1 cellular context compared by ENCODE assay signal in the genomic region with DNA sequence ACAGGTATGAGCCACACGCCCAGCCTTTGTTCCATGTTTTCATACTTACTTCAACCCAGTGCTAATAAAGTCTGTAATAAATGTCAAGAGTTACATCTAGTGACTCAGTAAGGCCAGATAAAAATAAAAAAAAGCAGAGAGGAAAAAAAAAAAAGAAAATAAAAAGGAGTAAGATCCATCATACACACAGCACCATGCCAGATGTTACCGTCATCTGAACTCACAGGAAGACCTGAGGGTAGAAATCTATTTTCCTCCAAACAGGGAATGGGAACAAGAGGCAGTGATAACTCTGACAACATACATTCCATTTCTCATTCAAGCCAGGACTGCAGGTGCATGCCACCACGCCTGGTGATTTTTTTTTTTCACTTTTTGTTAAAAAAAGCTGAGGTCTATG.
TF ChIP-seq lines count a peak whose summit lies in the region.

No MANE protein-coding gene starts in this region.

TF ChIP-seq in GM23338, 12 proteins besides CTCF, POLR2A, EP300 and RAD21:
- TF ChIP-seq ZNF114 (CRISPR knock-in tag; IDR thresholded peaks at IDR 0.05) (no peak), POLR2AphosphoS5 (IDR thresholded peaks at IDR 0.05; ENCODE audit: low read depth) (no peak), EZH2phosphoT487 (IDR thresholded peaks at IDR 0.05; ENCODE audit: unreplicated experiment) (no peak), CREB1 (CRISPR knock-in tag; IDR thresholded peaks at IDR 0.05; ENCODE audit: low read depth) (no peak), JUNB (IDR thresholded peaks at IDR 0.05; ENCODE audit: unreplicated experiment) (no peak), EZH2 (IDR thresholded peaks at IDR 0.05; ENCODE audit: low read depth, unreplicated experiment) (no peak), NANOG (IDR thresholded peaks at IDR 0.05; ENCODE audit: borderline replicate concordance) (no peak), ZNF331 (CRISPR knock-in tag; IDR thresholded peaks at IDR 0.05; ENCODE audit: low read depth) (no peak), STAT1 (IDR thresholded peaks at IDR 0.05; ENCODE audit: unreplicated experiment) (no peak)
- TF ChIP-seq, protein P1, sequence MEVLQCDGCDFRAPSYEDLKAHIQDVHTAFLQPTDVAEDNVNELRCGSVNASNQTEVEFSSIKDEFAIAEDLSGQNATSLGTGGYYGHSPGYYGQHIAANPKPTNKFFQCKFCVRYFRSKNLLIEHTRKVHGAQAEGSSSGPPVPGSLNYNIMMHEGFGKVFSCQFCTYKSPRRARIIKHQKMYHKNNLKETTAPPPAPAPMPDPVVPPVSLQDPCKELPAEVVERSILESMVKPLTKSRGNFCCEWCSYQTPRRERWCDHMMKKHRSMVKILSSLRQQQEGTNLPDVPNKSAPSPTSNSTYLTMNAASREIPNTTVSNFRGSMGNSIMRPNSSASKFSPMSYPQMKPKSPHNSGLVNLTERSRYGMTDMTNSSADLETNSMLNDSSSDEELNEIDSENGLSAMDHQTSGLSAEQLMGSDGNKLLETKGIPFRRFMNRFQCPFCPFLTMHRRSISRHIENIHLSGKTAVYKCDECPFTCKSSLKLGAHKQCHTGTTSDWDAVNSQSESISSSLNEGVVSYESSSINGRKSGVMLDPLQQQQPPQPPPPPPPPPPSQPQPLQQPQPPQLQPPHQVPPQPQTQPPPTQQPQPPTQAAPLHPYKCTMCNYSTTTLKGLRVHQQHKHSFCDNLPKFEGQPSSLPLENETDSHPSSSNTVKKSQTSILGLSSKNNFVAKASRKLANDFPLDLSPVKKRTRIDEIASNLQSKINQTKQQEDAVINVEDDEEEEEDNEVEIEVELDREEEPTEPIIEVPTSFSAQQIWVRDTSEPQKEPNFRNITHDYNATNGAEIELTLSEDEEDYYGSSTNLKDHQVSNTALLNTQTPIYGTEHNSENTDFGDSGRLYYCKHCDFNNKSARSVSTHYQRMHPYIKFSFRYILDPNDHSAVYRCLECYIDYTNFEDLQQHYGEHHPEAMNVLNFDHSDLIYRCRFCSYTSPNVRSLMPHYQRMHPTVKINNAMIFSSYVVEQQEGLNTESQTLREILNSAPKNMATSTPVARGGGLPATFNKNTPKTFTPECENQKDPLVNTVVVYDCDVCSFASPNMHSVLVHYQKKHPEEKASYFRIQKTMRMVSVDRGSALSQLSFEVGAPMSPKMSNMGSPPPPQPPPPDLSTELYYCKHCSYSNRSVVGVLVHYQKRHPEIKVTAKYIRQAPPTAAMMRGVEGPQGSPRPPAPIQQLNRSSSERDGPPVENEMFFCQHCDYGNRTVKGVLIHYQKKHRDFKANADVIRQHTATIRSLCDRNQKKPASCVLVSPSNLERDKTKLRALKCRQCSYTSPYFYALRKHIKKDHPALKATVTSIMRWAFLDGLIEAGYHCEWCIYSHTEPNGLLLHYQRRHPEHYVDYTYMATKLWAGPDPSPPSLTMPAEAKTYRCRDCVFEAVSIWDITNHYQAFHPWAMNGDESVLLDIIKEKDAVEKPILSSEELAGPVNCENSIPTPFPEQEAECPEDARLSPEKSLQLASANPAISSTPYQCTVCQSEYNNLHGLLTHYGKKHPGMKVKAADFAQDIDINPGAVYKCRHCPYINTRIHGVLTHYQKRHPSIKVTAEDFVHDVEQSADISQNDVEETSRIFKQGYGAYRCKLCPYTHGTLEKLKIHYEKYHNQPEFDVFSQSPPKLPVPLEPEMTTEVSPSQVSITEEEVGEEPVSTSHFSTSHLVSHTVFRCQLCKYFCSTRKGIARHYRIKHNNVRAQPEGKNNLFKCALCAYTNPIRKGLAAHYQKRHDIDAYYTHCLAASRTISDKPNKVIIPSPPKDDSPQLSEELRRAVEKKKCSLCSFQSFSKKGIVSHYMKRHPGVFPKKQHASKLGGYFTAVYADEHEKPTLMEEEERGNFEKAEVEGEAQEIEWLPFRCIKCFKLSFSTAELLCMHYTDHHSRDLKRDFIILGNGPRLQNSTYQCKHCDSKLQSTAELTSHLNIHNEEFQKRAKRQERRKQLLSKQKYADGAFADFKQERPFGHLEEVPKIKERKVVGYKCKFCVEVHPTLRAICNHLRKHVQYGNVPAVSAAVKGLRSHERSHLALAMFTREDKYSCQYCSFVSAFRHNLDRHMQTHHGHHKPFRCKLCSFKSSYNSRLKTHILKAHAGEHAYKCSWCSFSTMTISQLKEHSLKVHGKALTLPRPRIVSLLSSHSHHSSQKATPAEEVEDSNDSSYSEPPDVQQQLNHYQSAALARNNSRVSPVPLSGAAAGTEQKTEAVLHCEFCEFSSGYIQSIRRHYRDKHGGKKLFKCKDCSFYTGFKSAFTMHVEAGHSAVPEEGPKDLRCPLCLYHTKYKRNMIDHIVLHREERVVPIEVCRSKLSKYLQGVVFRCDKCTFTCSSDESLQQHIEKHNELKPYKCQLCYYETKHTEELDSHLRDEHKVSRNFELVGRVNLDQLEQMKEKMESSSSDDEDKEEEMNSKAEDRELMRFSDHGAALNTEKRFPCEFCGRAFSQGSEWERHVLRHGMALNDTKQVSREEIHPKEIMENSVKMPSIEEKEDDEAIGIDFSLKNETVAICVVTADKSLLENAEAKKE (CRISPR knock-in tag; IDR thresholded peaks at IDR 0.05), result no peak
- TF ChIP-seq, protein P2, sequence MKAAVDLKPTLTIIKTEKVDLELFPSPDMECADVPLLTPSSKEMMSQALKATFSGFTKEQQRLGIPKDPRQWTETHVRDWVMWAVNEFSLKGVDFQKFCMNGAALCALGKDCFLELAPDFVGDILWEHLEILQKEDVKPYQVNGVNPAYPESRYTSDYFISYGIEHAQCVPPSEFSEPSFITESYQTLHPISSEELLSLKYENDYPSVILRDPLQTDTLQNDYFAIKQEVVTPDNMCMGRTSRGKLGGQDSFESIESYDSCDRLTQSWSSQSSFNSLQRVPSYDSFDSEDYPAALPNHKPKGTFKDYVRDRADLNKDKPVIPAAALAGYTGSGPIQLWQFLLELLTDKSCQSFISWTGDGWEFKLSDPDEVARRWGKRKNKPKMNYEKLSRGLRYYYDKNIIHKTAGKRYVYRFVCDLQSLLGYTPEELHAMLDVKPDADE (IDR thresholded peaks at IDR 0.05), result no peak
- TF ChIP-seq, protein P3, sequence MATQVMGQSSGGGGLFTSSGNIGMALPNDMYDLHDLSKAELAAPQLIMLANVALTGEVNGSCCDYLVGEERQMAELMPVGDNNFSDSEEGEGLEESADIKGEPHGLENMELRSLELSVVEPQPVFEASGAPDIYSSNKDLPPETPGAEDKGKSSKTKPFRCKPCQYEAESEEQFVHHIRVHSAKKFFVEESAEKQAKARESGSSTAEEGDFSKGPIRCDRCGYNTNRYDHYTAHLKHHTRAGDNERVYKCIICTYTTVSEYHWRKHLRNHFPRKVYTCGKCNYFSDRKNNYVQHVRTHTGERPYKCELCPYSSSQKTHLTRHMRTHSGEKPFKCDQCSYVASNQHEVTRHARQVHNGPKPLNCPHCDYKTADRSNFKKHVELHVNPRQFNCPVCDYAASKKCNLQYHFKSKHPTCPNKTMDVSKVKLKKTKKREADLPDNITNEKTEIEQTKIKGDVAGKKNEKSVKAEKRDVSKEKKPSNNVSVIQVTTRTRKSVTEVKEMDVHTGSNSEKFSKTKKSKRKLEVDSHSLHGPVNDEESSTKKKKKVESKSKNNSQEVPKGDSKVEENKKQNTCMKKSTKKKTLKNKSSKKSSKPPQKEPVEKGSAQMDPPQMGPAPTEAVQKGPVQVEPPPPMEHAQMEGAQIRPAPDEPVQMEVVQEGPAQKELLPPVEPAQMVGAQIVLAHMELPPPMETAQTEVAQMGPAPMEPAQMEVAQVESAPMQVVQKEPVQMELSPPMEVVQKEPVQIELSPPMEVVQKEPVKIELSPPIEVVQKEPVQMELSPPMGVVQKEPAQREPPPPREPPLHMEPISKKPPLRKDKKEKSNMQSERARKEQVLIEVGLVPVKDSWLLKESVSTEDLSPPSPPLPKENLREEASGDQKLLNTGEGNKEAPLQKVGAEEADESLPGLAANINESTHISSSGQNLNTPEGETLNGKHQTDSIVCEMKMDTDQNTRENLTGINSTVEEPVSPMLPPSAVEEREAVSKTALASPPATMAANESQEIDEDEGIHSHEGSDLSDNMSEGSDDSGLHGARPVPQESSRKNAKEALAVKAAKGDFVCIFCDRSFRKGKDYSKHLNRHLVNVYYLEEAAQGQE (IDR thresholded peaks at IDR 0.05; ENCODE audit: unreplicated experiment), result no peak
TF ChIP-seq in GM23338: peak in this region for 0.
